1 cellular context compared by ENCODE assay signal in the genomic region with DNA sequence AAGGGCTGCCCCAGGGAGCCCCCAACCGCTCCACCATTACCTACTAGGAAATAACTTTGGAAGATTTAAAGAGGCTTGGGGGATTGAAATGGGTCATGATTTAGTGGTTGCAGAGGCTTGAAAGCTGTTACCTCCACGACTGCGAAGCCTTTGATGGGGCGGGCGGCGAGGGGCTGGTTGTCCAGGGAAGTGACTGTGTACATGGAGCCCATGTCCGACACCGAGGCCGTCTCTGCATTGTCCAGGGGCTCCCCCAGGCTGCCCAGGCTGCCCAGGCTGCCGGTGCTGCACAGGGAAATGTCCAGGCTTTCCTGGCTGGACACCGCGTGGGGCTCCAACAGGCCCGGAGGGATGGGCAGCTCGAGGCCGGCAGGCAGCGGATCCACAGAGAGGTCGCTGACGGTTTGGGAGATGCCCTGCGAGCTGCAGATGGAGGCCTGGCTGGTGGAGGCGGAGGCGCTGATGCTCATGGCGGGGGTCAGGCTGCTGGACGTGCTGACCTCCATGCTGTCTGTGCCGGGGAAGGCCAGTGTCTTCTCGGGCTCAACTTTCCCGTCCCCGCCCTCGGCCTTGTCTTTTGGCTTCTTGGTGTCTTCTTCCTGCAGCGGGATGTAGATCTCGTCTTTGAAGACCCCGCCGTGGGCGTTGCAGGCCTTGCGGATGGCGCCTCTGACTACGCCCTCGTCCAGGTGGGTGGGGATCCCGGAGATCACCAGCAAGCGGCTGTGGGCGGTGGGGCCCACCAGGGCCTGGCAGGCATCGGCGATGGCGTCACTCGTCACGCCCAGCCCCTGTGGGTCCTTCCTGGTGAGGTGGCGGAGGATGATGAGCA.
TF ChIP-seq lines count a peak whose summit lies in the region.

No MANE protein-coding gene starts in this region.

TF ChIP-seq in WTC11, 78 proteins besides CTCF, POLR2A, EP300 and RAD21 (continued from another document):
- TF ChIP-seq, protein P1, sequence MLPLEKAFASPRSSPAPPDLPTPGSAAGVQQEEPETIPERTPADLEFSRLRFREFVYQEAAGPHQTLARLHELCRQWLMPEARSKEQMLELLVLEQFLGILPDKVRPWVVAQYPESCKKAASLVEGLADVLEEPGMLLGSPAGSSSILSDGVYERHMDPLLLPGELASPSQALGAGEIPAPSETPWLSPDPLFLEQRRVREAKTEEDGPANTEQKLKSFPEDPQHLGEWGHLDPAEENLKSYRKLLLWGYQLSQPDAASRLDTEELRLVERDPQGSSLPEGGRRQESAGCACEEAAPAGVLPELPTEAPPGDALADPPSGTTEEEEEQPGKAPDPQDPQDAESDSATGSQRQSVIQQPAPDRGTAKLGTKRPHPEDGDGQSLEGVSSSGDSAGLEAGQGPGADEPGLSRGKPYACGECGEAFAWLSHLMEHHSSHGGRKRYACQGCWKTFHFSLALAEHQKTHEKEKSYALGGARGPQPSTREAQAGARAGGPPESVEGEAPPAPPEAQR (CRISPR knock-in tag; IDR thresholded peaks at IDR 0.05): no peak
- TF ChIP-seq, protein P2, sequence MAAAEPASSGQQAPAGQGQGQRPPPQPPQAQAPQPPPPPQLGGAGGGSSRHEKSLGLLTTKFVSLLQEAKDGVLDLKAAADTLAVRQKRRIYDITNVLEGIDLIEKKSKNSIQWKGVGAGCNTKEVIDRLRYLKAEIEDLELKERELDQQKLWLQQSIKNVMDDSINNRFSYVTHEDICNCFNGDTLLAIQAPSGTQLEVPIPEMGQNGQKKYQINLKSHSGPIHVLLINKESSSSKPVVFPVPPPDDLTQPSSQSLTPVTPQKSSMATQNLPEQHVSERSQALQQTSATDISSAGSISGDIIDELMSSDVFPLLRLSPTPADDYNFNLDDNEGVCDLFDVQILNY (CRISPR knock-in tag; IDR thresholded peaks at IDR 0.05): no peak
- no peak for TF ChIP-seq ELF4 (CRISPR knock-in tag; IDR thresholded peaks at IDR 0.05; ENCODE audit: low read depth)
